8 cellular contexts compared by ENCODE assay signal in genomic region chr4:5888222-5888701, GRCh38. TPM values are rescaled to one million over a fixed set of nuclear protein-coding genes. Genes with fewer than 3 reads are reported as not detected.
DNase-seq lines count a peak whose midpoint lies in the region; ATAC-seq and TF ChIP-seq lines count a peak whose summit lies in the region.

No MANE protein-coding gene starts in this region.

- peaks cover 48 to 63% of the 10 kb centered on the region in 2 donors for H3K27me3 Mint-ChIP-seq in CD8-positive, alpha-beta memory T cell

- H3K36me3 ChIP-seq in CD8-positive, alpha-beta memory T cell (ENCODE audit: insufficient read depth, low read length), result no peaks in the 10 kb centered on the region

- in situ Hi-C loops in astrocyte of the spinal cord (cut with HindIII; ENCODE audit: low sequenced_read_pairs), result no loop called here

- H3K27ac ChIP-seq in CD8-positive, alpha-beta memory T cell (ENCODE audit: low read depth, low read length), result no peak overlapping the region

- no peak for TF ChIP-seq CTCF in astrocyte of the spinal cord (IDR thresholded peaks at IDR 0.05; ENCODE audit: low read depth, low read length)

- CTCF ChIA-PET in CD8-positive, alpha-beta memory T cell (lab: Charles Lee), result no interaction called here

- POLR2A ChIA-PET in CD8-positive, alpha-beta memory T cell (lab: Charles Lee), result no interaction called here

- DNase-seq in Right ventricle myocardium superior, result no peak
- no peak for DNase-seq in Right ventricle myocardium inferior (ENCODE audit: missing footprints)
- no peak for DNase-seq in astrocyte of the spinal cord (ENCODE audit: low read depth, low spot score)
- peak; percentile 35 for DNase-seq in middle frontal gyrus (ENCODE audit: extremely low spot score, low spot score)
- no peak for DNase-seq in RKO (ENCODE audit: low spot score)
- no peak for DNase-seq in CD8-positive, alpha-beta memory T cell

- no peaks in the 10 kb centered on the region for H3K4me1 ChIP-seq in CD8-positive, alpha-beta memory T cell (ENCODE audit: insufficient read depth, low read length)

- peak; percentile 38 for ATAC-seq in Right ventricle myocardium superior (ENCODE audit: poor library complexity)
- ATAC-seq in Right ventricle myocardium inferior, result no peak
- ATAC-seq in HG03469 (IDR thresholded peaks at IDR 0.05; ENCODE audit: unreplicated experiment), result no peak
- no peak for ATAC-seq in GM21447 (IDR thresholded peaks at IDR 0.05; ENCODE audit: unreplicated experiment)

- H3K9me3 ChIP-seq in CD8-positive, alpha-beta memory T cell (ENCODE audit: low read length), result no peaks in the 10 kb centered on the region

- peak overlapping the region; percentile 18 for H3K4me3 ChIP-seq in astrocyte of the spinal cord (ENCODE audit: low read depth, low read length)
- no peak overlapping the region for H3K4me3 ChIP-seq in CD8-positive, alpha-beta memory T cell (ENCODE audit: low read length)

- intact Hi-C loops in Right ventricle myocardium superior (cut with DNase I), result no loop called here
- intact Hi-C loops in Right ventricle myocardium inferior (cut with DNase I), result no loop called here

- no peaks in the 10 kb centered on the region for H3K36me3 Mint-ChIP-seq in CD8-positive, alpha-beta memory T cell

- peaks cover 0 to 5% (median under 1%) of the 10 kb centered on the region in 5 donors for H3K9me3 Mint-ChIP-seq in CD8-positive, alpha-beta memory T cell

- peaks cover 0 to 11% (median 2%) of the 10 kb centered on the region in 3 donors for H3K4me1 Mint-ChIP-seq in CD8-positive, alpha-beta memory T cell

- H3K27ac Mint-ChIP-seq in CD8-positive, alpha-beta memory T cell, result no peak overlapping the region

- H3K27me3 ChIP-seq in CD8-positive, alpha-beta memory T cell (ENCODE audit: insufficient read depth, low read length, poor library complexity, severe bottlenecking), result peaks cover 16% of the 10 kb centered on the region

- H3K4me3 Mint-ChIP-seq in CD8-positive, alpha-beta memory T cell, result no peak overlapping the region

RNA-seq across cellular contexts. Expression of gene CRMP1, which starts 4.6 kb away (rescaled TPM):
- 1.2 TPM for total RNA-seq in Right ventricle myocardium superior
- total RNA-seq in Right ventricle myocardium inferior, result 1.5 TPM
- not detected for total RNA-seq in CD8-positive, alpha-beta memory T cell
- 0.10 TPM for polyA plus RNA-seq in CD8-positive, alpha-beta memory T cell
